In the genomic region with DNA sequence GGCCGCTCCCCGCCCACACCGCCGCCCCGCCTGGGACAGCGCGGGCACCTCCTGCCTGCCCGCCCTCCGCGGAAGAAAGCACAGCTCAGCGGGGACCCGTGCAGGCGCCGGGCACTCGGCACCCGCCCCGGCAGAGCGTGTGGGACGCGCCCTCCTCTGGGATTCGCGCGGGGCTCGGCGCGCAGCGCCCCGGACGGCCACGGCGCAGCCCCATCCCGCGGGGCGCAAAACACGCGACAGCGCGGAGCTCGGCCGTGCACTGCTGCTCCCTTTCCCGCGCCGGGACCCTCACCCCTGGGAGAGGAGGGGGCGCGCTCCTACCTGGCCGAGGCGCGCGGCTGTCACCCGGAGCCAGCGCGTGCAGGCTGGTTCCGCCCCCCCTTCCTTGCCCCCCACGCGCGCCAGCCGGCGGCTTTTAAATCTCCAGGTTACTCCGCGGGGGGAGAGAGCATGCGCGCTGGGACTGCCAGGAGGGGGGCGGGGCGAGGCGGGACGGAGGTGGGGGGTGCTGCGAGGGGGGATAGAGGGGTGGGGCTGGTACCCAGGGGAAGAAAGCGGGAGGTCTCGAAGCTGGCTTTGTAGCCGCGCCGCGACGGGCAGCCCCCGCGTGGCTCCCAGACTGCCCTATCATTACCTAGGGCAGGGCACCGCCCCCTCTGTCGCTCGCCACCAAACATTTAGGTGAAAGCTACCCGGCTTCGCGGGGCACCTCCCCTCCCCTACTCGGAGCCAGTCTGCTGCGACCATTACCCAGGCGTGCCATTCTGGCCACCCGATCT, we compare ENCODE assay signal across 8 cellular contexts. TPM values are rescaled to one million over a fixed set of nuclear protein-coding genes. Genes with fewer than 3 reads are reported as not detected.
DNase-seq lines count a peak whose midpoint lies in the region; ATAC-seq and TF ChIP-seq lines count a peak whose summit lies in the region.

SLC45A3 (minus strand) TSS at position 437 of the 779 bp plus-strand sequence. CDS start 15,853 bp downstream, outside the sequence.

- H3K4me3 ChIP-seq in NB4 (ENCODE audit: low read depth, low read length) (peak within 1 kb of the TSS; percentile 56), esophagus muscularis mucosa (peak within 1 kb of the TSS; percentile 68 to 71 (median 70)), thoracic aorta (peak within 1 kb of the TSS; percentile 83)

- H3K9me3 ChIP-seq in esophagus muscularis mucosa (no peaks in the 10 kb centered on the region), thoracic aorta (no peaks in the 10 kb centered on the region)

- TF ChIP-seq CTCF in NB4 (IDR thresholded peaks at IDR 0.05; ENCODE audit: low read depth, low read length) (no peak), esophagus muscularis mucosa (IDR thresholded peaks at IDR 0.05) (no peak), thoracic aorta (IDR thresholded peaks at IDR 0.05) (no peak)

- peak; percentile 55 for DNase-seq in DMS79 treated with DMSO at 0.1 percent for 48 hours (lab: John Stamatoyannopoulos, UW)
- no peak for DNase-seq in DMS79 (lab: John Stamatoyannopoulos, UW)
- DNase-seq in NB4 (ENCODE audit: low read depth): peak; percentile 53
- DNase-seq in activated CD8-positive, alpha-beta memory T cell treated with anti-CD3 and anti-CD28 coated beads, Interleukin-2, amount 50 U/mL, for 4 hours: peak; percentile 54
- DNase-seq in esophagus muscularis mucosa (ENCODE audit: extremely low spot score): no peak
- DNase-seq in natural killer cell treated with Interleukin-12 subunit alpha and Interleukin-12 subunit beta and Interleukin-15 and Interleukin-18, amount 100 ng/mL, for 72 hours (ENCODE audit: low spot score): no peak
- DNase-seq in thoracic aorta (ENCODE audit: low spot score): no peak

- H3K27me3 ChIP-seq in esophagus muscularis mucosa: no peaks in the 10 kb centered on the region
- H3K27me3 ChIP-seq in thoracic aorta (replicated peaks; ENCODE audit: insufficient read depth): no peaks in the 10 kb centered on the region

- whole genome bisulfite sequencing in esophagus muscularis mucosa: 3% methylated on average over 27 of the region's 86 CpGs

- H3K4me1 ChIP-seq in esophagus muscularis mucosa (peaks cover 18 to 21% (median 21%) of the 10 kb centered on the region in 4 donors), thoracic aorta (ENCODE audit: control insufficient read depth in 1 of 2, low read depth in 2 of 2) (peaks cover 18 to 40% of the 10 kb centered on the region in 2 donors)

- peak within 1 kb of the TSS in 1 of 2 donors; percentile 37 for H3K27ac Mint-ChIP-seq in natural killer cell treated with Interleukin-12 subunit alpha and Interleukin-12 subunit beta and Interleukin-15 and Interleukin-18, amount 100 ng/mL, for 72 hours

- intact Hi-C loops in esophagus muscularis mucosa (cut with DNase I): no loop called here

- peak; percentile 81 to 84 for ATAC-seq in natural killer cell treated with Interleukin-12 subunit alpha and Interleukin-12 subunit beta and Interleukin-15 and Interleukin-18, amount 100 ng/mL, for 72 hours
- ATAC-seq in thoracic aorta (ENCODE audit: insufficient number of reproducible peaks, low FRiP score, low read depth) (no peak), HG03135 (IDR thresholded peaks at IDR 0.05; ENCODE audit: unreplicated experiment) (no peak)

- H3K36me3 ChIP-seq in esophagus muscularis mucosa (no peaks in the 10 kb centered on the region), thoracic aorta (no peaks in the 10 kb centered on the region)

- no peaks in the 10 kb centered on the region for H3K9me3 Mint-ChIP-seq in natural killer cell treated with Interleukin-12 subunit alpha and Interleukin-12 subunit beta and Interleukin-15 and Interleukin-18, amount 100 ng/mL, for 72 hours

- peaks cover 10 to 15% of the 10 kb centered on the region in 2 donors for H3K27me3 Mint-ChIP-seq in natural killer cell treated with Interleukin-12 subunit alpha and Interleukin-12 subunit beta and Interleukin-15 and Interleukin-18, amount 100 ng/mL, for 72 hours

- no peak for TF ChIP-seq POLR2A in NB4 (IDR thresholded peaks at IDR 0.05; ENCODE audit: extremely low read depth, insufficient read length)
- no peak for TF ChIP-seq POLR2A in esophagus muscularis mucosa (IDR thresholded peaks at IDR 0.05; ENCODE audit: low read depth)

- H3K4me1 Mint-ChIP-seq in natural killer cell treated with Interleukin-12 subunit alpha and Interleukin-12 subunit beta and Interleukin-15 and Interleukin-18, amount 100 ng/mL, for 72 hours (ENCODE audit: low read depth in 2 of 2): peaks cover 23 to 28% of the 10 kb centered on the region in 2 donors

- peak within 1 kb of the TSS; percentile 18 to 41 (median 40) for H3K27ac ChIP-seq in esophagus muscularis mucosa (replicated peaks in 1 of 4)
- peak within 1 kb of the TSS; percentile 83 to 89 for H3K27ac ChIP-seq in thoracic aorta

- H3K36me3 Mint-ChIP-seq in natural killer cell treated with Interleukin-12 subunit alpha and Interleukin-12 subunit beta and Interleukin-15 and Interleukin-18, amount 100 ng/mL, for 72 hours: no peaks in the 10 kb centered on the region

- TF ChIP-seq EP300 in esophagus muscularis mucosa (IDR thresholded peaks at IDR 0.05): no peak

- H3K4me3 Mint-ChIP-seq in natural killer cell treated with Interleukin-12 subunit alpha and Interleukin-12 subunit beta and Interleukin-15 and Interleukin-18, amount 100 ng/mL, for 72 hours: peak within 1 kb of the TSS; percentile 82

RNA-seq across cellular contexts. Expression of gene SLC45A3, which starts in this region (rescaled TPM):
- total RNA-seq in esophagus muscularis mucosa (1 to 10 TPM in 2 of 4 donors, under 1 TPM in 2; 0.86 to 1.7 (median 1.1) TPM), thoracic aorta (1 to 10 TPM; 5.3 to 8.3 TPM)
- 1 to 10 TPM in 1 of 2 donors, under 1 TPM in 1; 0.64 to 5.1 TPM for total RNA-seq in natural killer cell treated with Interleukin-12 subunit alpha and Interleukin-12 subunit beta and Interleukin-15 and Interleukin-18, amount 100 ng/mL, for 72 hours

Comparison
In these comparisons a context has a peak if more than half of its experiments do, and no peak if none do; other contexts are left out.
1. DNase-seq: peak in DMS79 treated with DMSO at 0.1 percent for 48 hours (single experiment), NB4 (single experiment) and activated CD8-positive, alpha-beta memory T cell treated with anti-CD3 and anti-CD28 coated beads, Interleukin-2, amount 50 U/mL, for 4 hours (single experiment); none in DMS79 (single experiment), esophagus muscularis mucosa (single experiment), natural killer cell treated with Interleukin-12 subunit alpha and Interleukin-12 subunit beta and Interleukin-15 and Interleukin-18, amount 100 ng/mL, for 72 hours (single experiment) and thoracic aorta (single experiment).
2. ATAC-seq: peak in natural killer cell treated with Interleukin-12 subunit alpha and Interleukin-12 subunit beta and Interleukin-15 and Interleukin-18, amount 100 ng/mL, for 72 hours (2 of 2); none in thoracic aorta (single experiment) and HG03135 (single experiment).
3. Peak in every context shown above with its lines, with median percentiles within 50 percentile points of each other: H3K4me3 ChIP-seq.